1 cellular context compared by ENCODE assay signal in the genomic region with DNA sequence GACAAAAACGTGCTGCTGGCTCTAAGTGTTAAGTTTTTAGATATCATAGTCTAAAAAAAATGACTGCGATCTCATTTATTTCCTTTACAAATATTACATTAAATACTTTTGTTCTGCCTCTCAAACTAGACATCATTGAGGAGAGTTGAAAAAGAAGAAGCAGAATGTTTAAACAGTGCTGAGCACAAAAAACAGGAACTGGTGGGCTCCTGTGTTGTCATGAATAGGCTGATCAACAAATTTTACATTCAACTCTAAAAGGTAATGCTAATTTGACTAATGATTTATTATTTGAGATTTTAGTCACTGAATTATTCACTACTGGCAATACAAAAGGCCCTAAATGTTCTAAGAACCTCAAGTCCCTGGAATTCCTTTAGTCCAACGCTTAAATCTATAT.
TF ChIP-seq lines count a peak whose summit lies in the region.

No MANE protein-coding gene starts in this region.

TF ChIP-seq in SK-N-SH treated with all-trans-retinoic acid at 6 μM for 48 hours, 23 proteins besides CTCF, POLR2A, EP300 and RAD21 (continued from another document):
- TF ChIP-seq, protein P1, sequence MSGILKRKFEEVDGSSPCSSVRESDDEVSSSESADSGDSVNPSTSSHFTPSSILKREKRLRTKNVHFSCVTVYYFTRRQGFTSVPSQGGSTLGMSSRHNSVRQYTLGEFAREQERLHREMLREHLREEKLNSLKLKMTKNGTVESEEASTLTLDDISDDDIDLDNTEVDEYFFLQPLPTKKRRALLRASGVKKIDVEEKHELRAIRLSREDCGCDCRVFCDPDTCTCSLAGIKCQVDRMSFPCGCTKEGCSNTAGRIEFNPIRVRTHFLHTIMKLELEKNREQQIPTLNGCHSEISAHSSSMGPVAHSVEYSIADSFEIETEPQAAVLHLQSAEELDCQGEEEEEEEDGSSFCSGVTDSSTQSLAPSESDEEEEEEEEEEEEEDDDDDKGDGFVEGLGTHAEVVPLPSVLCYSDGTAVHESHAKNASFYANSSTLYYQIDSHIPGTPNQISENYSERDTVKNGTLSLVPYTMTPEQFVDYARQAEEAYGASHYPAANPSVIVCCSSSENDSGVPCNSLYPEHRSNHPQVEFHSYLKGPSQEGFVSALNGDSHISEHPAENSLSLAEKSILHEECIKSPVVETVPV (CRISPR knock-in tag; IDR thresholded peaks at IDR 0.05): no peak
- no peak for TF ChIP-seq ZFP3 (CRISPR knock-in tag; IDR thresholded peaks at IDR 0.05)
- TF ChIP-seq ARNTL (CRISPR knock-in tag; IDR thresholded peaks at IDR 0.05; ENCODE audit: borderline replicate concordance, low read depth): no peak
- no peak for TF ChIP-seq PPARA (CRISPR knock-in tag; IDR thresholded peaks at IDR 0.05; ENCODE audit: borderline replicate concordance)
- TF ChIP-seq SNAI2 (CRISPR knock-in tag; IDR thresholded peaks at IDR 0.05): no peak
- no peak for TF ChIP-seq TOX (CRISPR knock-in tag; IDR thresholded peaks at IDR 0.05; ENCODE audit: borderline replicate concordance)
- no peak for TF ChIP-seq BACH2 (CRISPR knock-in tag; IDR thresholded peaks at IDR 0.05; ENCODE audit: borderline replicate concordance)
